24 cellular contexts compared by ENCODE assay signal in genomic region chr10:71613877-71614276, GRCh38.
"Had no signal": no experiment of that assay in that cellular context is flagged by ENCODE, and none has a peak within 500 bp of the region (broad histone marks: within the 10 kb centered on the region; RNA-seq: fewer than 3 reads in every experiment).

No MANE protein-coding gene starts in this region.

- ATAC-seq: activated CD8-positive, alpha-beta T cell treated with anti-CD3 and anti-CD28 coated beads, Interleukin-2, amount 10 ng/mL, durations not matched to agents 7 days and 5 days; activated naive CD8-positive, alpha-beta T cell treated with anti-CD3 and anti-CD28 coated beads, Interleukin-2, amount 50 U/mL, for 24 hours; body of pancreas; foreskin keratinocyte; natural killer cell treated with Interleukin-12 subunit alpha and Interleukin-12 subunit beta and Interleukin-15 and Interleukin-18, amount 100 ng/mL, for 72 hours had no signal

- H3K9me3 ChIP-seq: body of pancreas, prostate gland, right atrium auricular region, thyroid gland had no signal

- H3K4me3 ChIP-seq: body of pancreas, cardiac muscle cell, prostate gland, right atrium auricular region, thyroid gland had no signal

- DNase-seq: activated CD4-positive, alpha-beta T cell treated with anti-CD3 and anti-CD28 coated beads, Interleukin-2, amount 10 ng/mL, durations not matched to agents 7 days and 5 days; activated CD4-positive, CD25-positive, alpha-beta regulatory T cell treated with anti-CD3 and anti-CD28 coated beads, Interleukin-2, amount 50 U/mL, for 72 hours; activated CD8-positive, alpha-beta T cell treated with anti-CD3 and anti-CD28 coated beads, Interleukin-2, amount 10 ng/mL, durations not matched to agents 7 days and 5 days; activated gamma-delta T cell; activated naive CD4-positive, alpha-beta T cell treated with anti-CD3 and anti-CD28 coated beads, Interleukin-2, amount 50 U/mL, for 16 hours; activated naive CD8-positive, alpha-beta T cell treated with anti-CD3 and anti-CD28 coated beads, Interleukin-2, amount 50 U/mL, for 24 hours; anterior cingulate cortex; body of pancreas; effector CD4-positive, alpha-beta T cell; foreskin keratinocyte; head of caudate nucleus; stimulated activated CD4-positive, alpha-beta T cell treated with anti-CD3 and anti-CD28 coated beads, Interleukin-12 subunit alpha, Interleukin-12 subunit beta, amount 100 ng/mL, for 4 hours; stimulated activated CD4-positive, alpha-beta T cell treated with anti-CD3 and anti-CD28 coated beads, Interleukin-4, amount 100 ng/mL, for 4 hours; substantia nigra; T-helper 1 cell; thyroid gland; WERI-Rb-1 had no signal

- H3K27me3 ChIP-seq: body of pancreas, cardiac muscle cell, thyroid gland had no signal

- FAIRE-seq: endometrium, keratinocyte, TTC549 had no signal

- H3K4me1 ChIP-seq: body of pancreas, foreskin keratinocyte, prostate gland had no signal

- H3K27ac ChIP-seq: body of pancreas, cardiac muscle cell, foreskin keratinocyte, prostate gland, WERI-Rb-1 had no signal

- H3K36me3 ChIP-seq: cardiac muscle cell, prostate gland, right atrium auricular region, thyroid gland had no signal
